ENCODE assay signal across 13 cellular contexts in genomic region chr16:5415123-5415522, GRCh38.
"Had no signal": no experiment of that assay in that cellular context is flagged by ENCODE, and none has a peak within 500 bp of the region (broad histone marks: within the 10 kb centered on the region; RNA-seq: fewer than 3 reads in every experiment).

No MANE protein-coding gene starts in this region.

- H3K36me3 ChIP-seq: cardiac muscle cell, upper lobe of right lung had no signal

- ATAC-seq: foreskin keratinocyte, left ventricle myocardium superior, upper lobe of right lung had no signal

- H3K27ac ChIP-seq: cardiac muscle cell, foreskin keratinocyte, upper lobe of right lung, VCaP had no signal

- H3K4me3 ChIP-seq: cardiac muscle cell, upper lobe of right lung had no signal

- H3K4me1 ChIP-seq: foreskin keratinocyte, upper lobe of right lung had no signal

- FAIRE-seq: endothelial cell of umbilical vein, keratinocyte had no signal

- H3K27me3 ChIP-seq: foreskin keratinocyte, upper lobe of right lung had no signal

- H3K9me3 ChIP-seq: upper lobe of right lung had no signal

- DNase-seq: activated CD4-positive, alpha-beta T cell treated with anti-CD3 and anti-CD28 coated beads, Interleukin-2, amount 10 ng/mL, durations not matched to agents 24 days and 14 days; activated naive CD4-positive, alpha-beta T cell treated with anti-CD3 and anti-CD28 coated beads for 36 hours; foreskin keratinocyte; left ventricle myocardium superior; mesenchymal stem cell; nephron progenitor cell; stimulated activated CD4-positive, alpha-beta T cell treated with anti-CD3 and anti-CD28 coated beads, Interleukin-2, amount 100 ng/mL, for 48 hours; stimulated activated naive CD4-positive, alpha-beta T cell treated with Interleukin-2 at 50 U/mL for 16 hours; upper lobe of right lung had no signal
